ENCODE assay signal across 2 cellular contexts in the genomic region with DNA sequence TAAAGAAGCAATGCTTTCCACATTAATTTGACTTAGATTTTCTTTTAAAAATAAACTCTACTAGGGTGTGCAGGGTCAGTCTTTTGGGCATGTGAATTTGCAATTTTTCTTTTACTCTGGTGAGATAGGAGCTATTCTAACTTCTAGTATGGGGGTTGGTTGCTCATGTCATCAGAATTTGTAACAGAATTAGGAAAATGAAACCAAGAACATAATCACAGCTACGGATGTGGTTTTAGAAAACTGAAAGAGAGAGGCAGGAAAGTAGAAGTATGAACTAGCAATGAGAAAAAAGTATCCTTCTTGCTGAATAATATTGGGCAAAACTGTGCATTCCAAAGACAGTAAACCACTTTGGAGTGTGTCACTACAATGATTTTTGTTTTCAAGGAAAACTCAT.
A peak's percentile ranks its signal among the peaks of the same experiment; 100 is the strongest.
TF ChIP-seq lines count a peak whose summit lies in the region.

No MANE protein-coding gene starts in this region.

TF ChIP-seq in GM12891, 5 proteins besides CTCF, POLR2A, EP300 and RAD21:
- TF ChIP-seq SPI1 (IDR thresholded peaks at IDR 0.05; ENCODE audit: low read depth, low read length): no peak
- no peak for TF ChIP-seq POU2F2 (IDR thresholded peaks at IDR 0.05; ENCODE audit: low read depth, low read length)
- no peak for TF ChIP-seq TAF1 (IDR thresholded peaks at IDR 0.05; ENCODE audit: low read depth, low read length)
- no peak for TF ChIP-seq POLR2AphosphoS5 (IDR thresholded peaks at IDR 0.05; ENCODE audit: low read depth, low read length)
- no peak for TF ChIP-seq PAX5 (IDR thresholded peaks at IDR 0.05; ENCODE audit: insufficient read depth, low read length, severe bottlenecking)

TF ChIP-seq in GM12878, 131 proteins besides CTCF, POLR2A, EP300 and RAD21:
- 0 out of 2 replicates have a peak, but pooled peaks have one; percentile 30 for TF ChIP-seq MEF2A (IDR thresholded peaks at IDR 0.05; ENCODE audit: insufficient read depth, low read depth, low read length)
- peak; percentile 28; the same call in 1 of the 2 replicates for TF ChIP-seq JUNB (IDR thresholded peaks at IDR 0.05)
- no peak for TF ChIP-seq SMC3 (IDR thresholded peaks at IDR 0.05; ENCODE audit: borderline replicate concordance, low read length)
- peak; percentile 72 for TF ChIP-seq ATF7 (IDR thresholded peaks at IDR 0.05; ENCODE audit: low read depth)
- TF ChIP-seq SP1 (IDR thresholded peaks at IDR 0.05; ENCODE audit: low read depth, low read length): peak; percentile 45
- TF ChIP-seq POLR2AphosphoS5 (IDR thresholded peaks at IDR 0.05; ENCODE audit: low read length): no peak
- TF ChIP-seq FOXM1 (IDR thresholded peaks at IDR 0.05; ENCODE audit: low read depth, low read length): 0 out of 2 replicates have a peak, but pooled peaks have one; percentile 45
- TF ChIP-seq IKZF2 (IDR thresholded peaks at IDR 0.05): peak; percentile 45 to 55; a peak in 3 of 4 replicates
- TF ChIP-seq ZBED1 (IDR thresholded peaks at IDR 0.05; ENCODE audit: borderline replicate concordance): no peak
- TF ChIP-seq HCFC1 (IDR thresholded peaks at IDR 0.05; ENCODE audit: low read length): no peak
- no peak for TF ChIP-seq TAF1 (IDR thresholded peaks at IDR 0.05; ENCODE audit: borderline replicate concordance, low read depth, low read length)
- TF ChIP-seq, protein P1, sequence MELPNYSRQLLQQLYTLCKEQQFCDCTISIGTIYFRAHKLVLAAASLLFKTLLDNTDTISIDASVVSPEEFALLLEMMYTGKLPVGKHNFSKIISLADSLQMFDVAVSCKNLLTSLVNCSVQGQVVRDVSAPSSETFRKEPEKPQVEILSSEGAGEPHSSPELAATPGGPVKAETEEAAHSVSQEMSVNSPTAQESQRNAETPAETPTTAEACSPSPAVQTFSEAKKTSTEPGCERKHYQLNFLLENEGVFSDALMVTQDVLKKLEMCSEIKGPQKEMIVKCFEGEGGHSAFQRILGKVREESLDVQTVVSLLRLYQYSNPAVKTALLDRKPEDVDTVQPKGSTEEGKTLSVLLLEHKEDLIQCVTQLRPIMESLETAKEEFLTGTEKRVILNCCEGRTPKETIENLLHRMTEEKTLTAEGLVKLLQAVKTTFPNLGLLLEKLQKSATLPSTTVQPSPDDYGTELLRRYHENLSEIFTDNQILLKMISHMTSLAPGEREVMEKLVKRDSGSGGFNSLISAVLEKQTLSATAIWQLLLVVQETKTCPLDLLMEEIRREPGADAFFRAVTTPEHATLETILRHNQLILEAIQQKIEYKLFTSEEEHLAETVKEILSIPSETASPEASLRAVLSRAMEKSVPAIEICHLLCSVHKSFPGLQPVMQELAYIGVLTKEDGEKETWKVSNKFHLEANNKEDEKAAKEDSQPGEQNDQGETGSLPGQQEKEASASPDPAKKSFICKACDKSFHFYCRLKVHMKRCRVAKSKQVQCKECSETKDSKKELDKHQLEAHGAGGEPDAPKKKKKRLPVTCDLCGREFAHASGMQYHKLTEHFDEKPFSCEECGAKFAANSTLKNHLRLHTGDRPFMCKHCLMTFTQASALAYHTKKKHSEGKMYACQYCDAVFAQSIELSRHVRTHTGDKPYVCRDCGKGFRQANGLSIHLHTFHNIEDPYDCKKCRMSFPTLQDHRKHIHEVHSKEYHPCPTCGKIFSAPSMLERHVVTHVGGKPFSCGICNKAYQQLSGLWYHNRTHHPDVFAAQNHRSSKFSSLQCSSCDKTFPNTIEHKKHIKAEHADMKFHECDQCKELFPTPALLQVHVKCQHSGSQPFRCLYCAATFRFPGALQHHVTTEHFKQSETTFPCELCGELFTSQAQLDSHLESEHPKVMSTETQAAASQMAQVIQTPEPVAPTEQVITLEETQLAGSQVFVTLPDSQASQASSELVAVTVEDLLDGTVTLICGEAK (IDR thresholded peaks at IDR 0.05; ENCODE audit: borderline replicate concordance): no peak
- TF ChIP-seq, protein P2, sequence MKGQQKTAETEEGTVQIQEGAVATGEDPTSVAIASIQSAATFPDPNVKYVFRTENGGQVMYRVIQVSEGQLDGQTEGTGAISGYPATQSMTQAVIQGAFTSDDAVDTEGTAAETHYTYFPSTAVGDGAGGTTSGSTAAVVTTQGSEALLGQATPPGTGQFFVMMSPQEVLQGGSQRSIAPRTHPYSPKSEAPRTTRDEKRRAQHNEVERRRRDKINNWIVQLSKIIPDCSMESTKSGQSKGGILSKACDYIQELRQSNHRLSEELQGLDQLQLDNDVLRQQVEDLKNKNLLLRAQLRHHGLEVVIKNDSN (IDR thresholded peaks at IDR 0.05; ENCODE audit: borderline replicate concordance, extremely low read length, insufficient read depth, low read depth, low read length): no peak
- TF ChIP-seq CREB1 (IDR thresholded peaks at IDR 0.05; ENCODE audit: low read depth): peak; percentile 58
- no peak for TF ChIP-seq SPI1 (IDR thresholded peaks at IDR 0.05; ENCODE audit: borderline replicate concordance, insufficient read depth, low read depth, low read length)
- no peak for TF ChIP-seq GATAD2B (conservative IDR thresholded peaks at IDR 0.05; ENCODE audit: low read depth)
- TF ChIP-seq SIX5 (IDR thresholded peaks at IDR 0.05; ENCODE audit: low read depth, low read length, severe bottlenecking): no peak
- peak; percentile 52; the same call in 1 of the 2 replicates for TF ChIP-seq CREM (IDR thresholded peaks at IDR 0.05; ENCODE audit: low read depth)
- TF ChIP-seq RUNX3 (IDR thresholded peaks at IDR 0.05; ENCODE audit: low read length): peak; percentile 94
- no peak for TF ChIP-seq ZNF274 (IDR thresholded peaks at IDR 0.05; ENCODE audit: insufficient read depth, insufficient read length)
- no peak for TF ChIP-seq KAT2A (conservative IDR thresholded peaks at IDR 0.05; ENCODE audit: control insufficient read depth, low read depth, low read length)
- TF ChIP-seq NBN (IDR thresholded peaks at IDR 0.05): peak; percentile 16; the same call in 1 of the 2 replicates
- no peak for TF ChIP-seq MYB (IDR thresholded peaks at IDR 0.05; ENCODE audit: borderline replicate concordance, low read depth, low read length)
- TF ChIP-seq HDAC6 (IDR thresholded peaks at IDR 0.05; ENCODE audit: unreplicated experiment): no peak
- no peak for TF ChIP-seq SUZ12 (IDR thresholded peaks at IDR 0.05; ENCODE audit: unreplicated experiment)
- peak in 1 of 2 experiments; percentile 89; a peak in 2 of 4 replicates for TF ChIP-seq ETV6 (conservative IDR thresholded peaks at IDR 0.05 in 1 of 2, IDR thresholded peaks at IDR 0.05 in 1 of 2; ENCODE audit: borderline replicate concordance in 1 of 2, low read depth in 1 of 2)
- no peak for TF ChIP-seq RB1 (IDR thresholded peaks at IDR 0.05; ENCODE audit: borderline replicate concordance)
- no peak for TF ChIP-seq PML (IDR thresholded peaks at IDR 0.05; ENCODE audit: low read length)
- peak; percentile 32 for TF ChIP-seq IKZF1 (conservative IDR thresholded peaks at IDR 0.05)
- peak; percentile 40; the same call in 1 of the 2 replicates for TF ChIP-seq GABPA (IDR thresholded peaks at IDR 0.05; ENCODE audit: low read depth)
- TF ChIP-seq, protein P3, sequence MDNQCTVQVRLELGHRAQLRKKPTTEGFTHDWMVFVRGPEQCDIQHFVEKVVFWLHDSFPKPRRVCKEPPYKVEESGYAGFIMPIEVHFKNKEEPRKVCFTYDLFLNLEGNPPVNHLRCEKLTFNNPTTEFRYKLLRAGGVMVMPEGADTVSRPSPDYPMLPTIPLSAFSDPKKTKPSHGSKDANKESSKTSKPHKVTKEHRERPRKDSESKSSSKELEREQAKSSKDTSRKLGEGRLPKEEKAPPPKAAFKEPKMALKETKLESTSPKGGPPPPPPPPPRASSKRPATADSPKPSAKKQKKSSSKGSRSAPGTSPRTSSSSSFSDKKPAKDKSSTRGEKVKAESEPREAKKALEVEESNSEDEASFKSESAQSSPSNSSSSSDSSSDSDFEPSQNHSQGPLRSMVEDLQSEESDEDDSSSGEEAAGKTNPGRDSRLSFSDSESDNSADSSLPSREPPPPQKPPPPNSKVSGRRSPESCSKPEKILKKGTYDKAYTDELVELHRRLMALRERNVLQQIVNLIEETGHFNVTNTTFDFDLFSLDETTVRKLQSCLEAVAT (IDR thresholded peaks at IDR 0.05): no peak
- no peak for TF ChIP-seq FOS (IDR thresholded peaks at IDR 0.05; ENCODE audit: borderline replicate concordance, extremely low read depth, insufficient read length)
- no peak for TF ChIP-seq ASH2L (IDR thresholded peaks at IDR 0.05; ENCODE audit: borderline replicate concordance, low read depth)
- no peak for TF ChIP-seq TCF7 (IDR thresholded peaks at IDR 0.05; ENCODE audit: borderline replicate concordance)
- TF ChIP-seq, protein P4, sequence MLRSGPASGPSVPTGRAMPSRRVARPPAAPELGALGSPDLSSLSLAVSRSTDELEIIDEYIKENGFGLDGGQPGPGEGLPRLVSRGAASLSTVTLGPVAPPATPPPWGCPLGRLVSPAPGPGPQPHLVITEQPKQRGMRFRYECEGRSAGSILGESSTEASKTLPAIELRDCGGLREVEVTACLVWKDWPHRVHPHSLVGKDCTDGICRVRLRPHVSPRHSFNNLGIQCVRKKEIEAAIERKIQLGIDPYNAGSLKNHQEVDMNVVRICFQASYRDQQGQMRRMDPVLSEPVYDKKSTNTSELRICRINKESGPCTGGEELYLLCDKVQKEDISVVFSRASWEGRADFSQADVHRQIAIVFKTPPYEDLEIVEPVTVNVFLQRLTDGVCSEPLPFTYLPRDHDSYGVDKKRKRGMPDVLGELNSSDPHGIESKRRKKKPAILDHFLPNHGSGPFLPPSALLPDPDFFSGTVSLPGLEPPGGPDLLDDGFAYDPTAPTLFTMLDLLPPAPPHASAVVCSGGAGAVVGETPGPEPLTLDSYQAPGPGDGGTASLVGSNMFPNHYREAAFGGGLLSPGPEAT (IDR thresholded peaks at IDR 0.05; ENCODE audit: low read depth): no peak
- TF ChIP-seq, protein P5, sequence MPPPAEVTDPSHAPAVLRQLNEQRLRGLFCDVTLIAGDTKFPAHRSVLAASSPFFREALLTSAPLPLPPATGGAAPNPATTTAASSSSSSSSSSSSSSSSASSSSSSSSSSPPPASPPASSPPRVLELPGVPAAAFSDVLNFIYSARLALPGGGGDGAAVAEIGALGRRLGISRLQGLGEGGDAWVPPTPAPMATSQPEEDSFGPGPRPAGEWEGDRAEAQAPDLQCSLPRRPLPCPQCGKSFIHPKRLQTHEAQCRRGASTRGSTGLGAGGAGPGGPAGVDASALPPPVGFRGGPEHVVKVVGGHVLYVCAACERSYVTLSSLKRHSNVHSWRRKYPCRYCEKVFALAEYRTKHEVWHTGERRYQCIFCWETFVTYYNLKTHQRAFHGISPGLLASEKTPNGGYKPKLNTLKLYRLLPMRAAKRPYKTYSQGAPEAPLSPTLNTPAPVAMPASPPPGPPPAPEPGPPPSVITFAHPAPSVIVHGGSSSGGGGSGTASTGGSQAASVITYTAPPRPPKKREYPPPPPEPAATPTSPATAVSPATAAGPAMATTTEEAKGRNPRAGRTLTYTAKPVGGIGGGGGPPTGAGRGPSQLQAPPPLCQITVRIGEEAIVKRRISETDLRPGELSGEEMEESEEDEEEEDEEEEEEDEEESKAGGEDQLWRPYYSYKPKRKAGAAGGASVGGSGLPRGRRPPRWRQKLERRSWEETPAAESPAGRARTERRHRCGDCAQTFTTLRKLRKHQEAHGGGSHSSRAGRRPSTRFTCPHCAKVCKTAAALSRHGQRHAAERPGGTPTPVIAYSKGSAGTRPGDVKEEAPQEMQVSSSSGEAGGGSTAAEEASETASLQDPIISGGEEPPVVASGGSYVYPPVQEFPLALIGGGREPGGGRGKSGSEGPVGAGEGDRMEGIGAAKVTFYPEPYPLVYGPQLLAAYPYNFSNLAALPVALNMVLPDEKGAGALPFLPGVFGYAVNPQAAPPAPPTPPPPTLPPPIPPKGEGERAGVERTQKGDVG (CRISPR knock-in tag; IDR thresholded peaks at IDR 0.05): no peak
- TF ChIP-seq, protein P6, sequence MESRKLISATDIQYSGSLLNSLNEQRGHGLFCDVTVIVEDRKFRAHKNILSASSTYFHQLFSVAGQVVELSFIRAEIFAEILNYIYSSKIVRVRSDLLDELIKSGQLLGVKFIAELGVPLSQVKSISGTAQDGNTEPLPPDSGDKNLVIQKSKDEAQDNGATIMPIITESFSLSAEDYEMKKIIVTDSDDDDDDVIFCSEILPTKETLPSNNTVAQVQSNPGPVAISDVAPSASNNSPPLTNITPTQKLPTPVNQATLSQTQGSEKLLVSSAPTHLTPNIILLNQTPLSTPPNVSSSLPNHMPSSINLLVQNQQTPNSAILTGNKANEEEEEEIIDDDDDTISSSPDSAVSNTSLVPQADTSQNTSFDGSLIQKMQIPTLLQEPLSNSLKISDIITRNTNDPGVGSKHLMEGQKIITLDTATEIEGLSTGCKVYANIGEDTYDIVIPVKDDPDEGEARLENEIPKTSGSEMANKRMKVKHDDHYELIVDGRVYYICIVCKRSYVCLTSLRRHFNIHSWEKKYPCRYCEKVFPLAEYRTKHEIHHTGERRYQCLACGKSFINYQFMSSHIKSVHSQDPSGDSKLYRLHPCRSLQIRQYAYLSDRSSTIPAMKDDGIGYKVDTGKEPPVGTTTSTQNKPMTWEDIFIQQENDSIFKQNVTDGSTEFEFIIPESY (IDR thresholded peaks at IDR 0.05): no peak
- TF ChIP-seq CBX5 (IDR thresholded peaks at IDR 0.05; ENCODE audit: low read depth): no peak
- no peak for TF ChIP-seq SMAD1 (IDR thresholded peaks at IDR 0.05; ENCODE audit: low read depth, partially characterized antibody)
